In genomic region chr15:56371495-56372147, GRCh38 we compare ENCODE assay signal across 10 cellular contexts. TPM values are rescaled to one million over a fixed set of nuclear protein-coding genes. Genes with fewer than 3 reads are reported as not detected.
DNase-seq lines count a peak whose midpoint lies in the region; ATAC-seq, FAIRE-seq and TF ChIP-seq lines count a peak whose summit lies in the region.
"Had no signal": no experiment of that assay in that cellular context is flagged by ENCODE, and none has a peak within 500 bp of the region (broad histone marks: within the 10 kb centered on the region; RNA-seq: fewer than 3 reads in every experiment).

No MANE protein-coding gene starts in this region.

- H3K27me3 Mint-ChIP-seq in activated CD8-positive, alpha-beta T cell treated with anti-CD3 and anti-CD28 coated beads, Interleukin-2, amount 10 ng/mL, durations not matched to agents 7 days and 5 days (ENCODE audit: low read depth): peaks cover 18% of the 10 kb centered on the region

- H3K36me3 Mint-ChIP-seq in activated CD8-positive, alpha-beta T cell treated with anti-CD3 and anti-CD28 coated beads, Interleukin-2, amount 10 ng/mL, durations not matched to agents 7 days and 5 days (ENCODE audit: low read depth): no peaks in the 10 kb centered on the region
- H3K36me3 Mint-ChIP-seq: CD8-positive, alpha-beta T cell had no signal

- DNase-seq in GM12891 (ENCODE audit: insufficient read length, low spot score) (no peak), RPMI8226 (peak; percentile 87), iPS-NIHi11 (ENCODE audit: low spot score) (no peak), NCI-H446 (lab: John Stamatoyannopoulos, UW) (no peak)
- no peak for DNase-seq in NK-92 treated with Interleukin-12 subunit alpha and Interleukin-12 subunit beta, amount 100 ng/mL, for 24 hours (lab: John Stamatoyannopoulos, UW)
- no peak for DNase-seq in activated CD8-positive, alpha-beta T cell treated with anti-CD3 and anti-CD28 coated beads, Interleukin-2, amount 10 ng/mL, durations not matched to agents 7 days and 5 days
- DNase-seq: CD8-positive, alpha-beta T cell; NCI-H510A treated with DMSO at 0.1 percent for 48 hours had no signal

- no peaks in the 10 kb centered on the region for H3K4me1 Mint-ChIP-seq in activated CD8-positive, alpha-beta T cell treated with anti-CD3 and anti-CD28 coated beads, Interleukin-2, amount 10 ng/mL, durations not matched to agents 7 days and 5 days (ENCODE audit: low read depth)

- CTCF ChIA-PET in activated CD8-positive, alpha-beta T cell treated with anti-CD3 and anti-CD28 coated beads, Interleukin-2, amount 10 ng/mL, durations not matched to agents 7 days and 5 days (lab: Charles Lee): interaction anchor here (1.1 kb wide), 1 partner anchor 120 kb away, joined by 3 read pairs; no protein-coding TSS in a partner anchor

- no peak overlapping the region for H3K4me3 Mint-ChIP-seq in activated CD8-positive, alpha-beta T cell treated with anti-CD3 and anti-CD28 coated beads, Interleukin-2, amount 10 ng/mL, durations not matched to agents 7 days and 5 days
- H3K4me3 Mint-ChIP-seq: CD8-positive, alpha-beta T cell had no signal

- peak; percentile 91 for FAIRE-seq in GM12891 (lab: Jason Lieb, UNC)

- TF ChIP-seq POLR2A in GM12891 (IDR thresholded peaks at IDR 0.05; ENCODE audit: low read depth, low read length): no peak

- H3K9me3 Mint-ChIP-seq in activated CD8-positive, alpha-beta T cell treated with anti-CD3 and anti-CD28 coated beads, Interleukin-2, amount 10 ng/mL, durations not matched to agents 7 days and 5 days (ENCODE audit: insufficient read depth): no peaks in the 10 kb centered on the region

- POLR2A ChIA-PET in activated CD8-positive, alpha-beta T cell treated with anti-CD3 and anti-CD28 coated beads, Interleukin-2, amount 10 ng/mL, durations not matched to agents 7 days and 5 days (lab: Charles Lee): no interaction called here

- no peak overlapping the region for H3K27ac Mint-ChIP-seq in activated CD8-positive, alpha-beta T cell treated with anti-CD3 and anti-CD28 coated beads, Interleukin-2, amount 10 ng/mL, durations not matched to agents 7 days and 5 days
- H3K27ac Mint-ChIP-seq: CD8-positive, alpha-beta T cell had no signal

- peak; percentile 86 for ATAC-seq in GM19395 (IDR thresholded peaks at IDR 0.05; ENCODE audit: unreplicated experiment)
- peak; percentile 81 for ATAC-seq in HG02973 (IDR thresholded peaks at IDR 0.05; ENCODE audit: unreplicated experiment)
- ATAC-seq in activated CD8-positive, alpha-beta T cell treated with anti-CD3 and anti-CD28 coated beads, Interleukin-2, amount 10 ng/mL, durations not matched to agents 7 days and 5 days: no peak
- ATAC-seq: CD8-positive, alpha-beta T cell had no signal

TF ChIP-seq in GM12891, 5 proteins besides CTCF, POLR2A, EP300 and RAD21:
- TF ChIP-seq TAF1 (IDR thresholded peaks at IDR 0.05; ENCODE audit: low read depth, low read length) (no peak), SPI1 (IDR thresholded peaks at IDR 0.05; ENCODE audit: low read depth, low read length) (peak; percentile 94)

RNA-seq across cellular contexts. Expression of gene TEX9, which starts 6.4 kb away (rescaled TPM):
- polyA plus RNA-seq in GM12891 (2012; ENCODE audit: low read depth, missing spikeins): 12.9 TPM
- total RNA-seq in activated CD8-positive, alpha-beta T cell treated with anti-CD3 and anti-CD28 coated beads, Interleukin-2, amount 10 ng/mL, durations not matched to agents 7 days and 5 days: under 1 TPM in 1 of 2 experiments, not detected in 1; 0.60 TPM
